21 cellular contexts compared by ENCODE assay signal in genomic region chr16:56355221-56355620, GRCh38.
A peak's percentile ranks its signal among the peaks of the same experiment; 100 is the strongest.
DNase-seq lines count a peak whose midpoint lies in the region; ATAC-seq and TF ChIP-seq lines count a peak whose summit lies in the region.
"Had no signal": no experiment of that assay in that cellular context is flagged by ENCODE, and none has a peak within 500 bp of the region (broad histone marks: within the 10 kb centered on the region; RNA-seq: fewer than 3 reads in every experiment).

No MANE protein-coding gene starts in this region.

- peaks cover 0 to 4% (median 0%) of the 10 kb centered on the region in 9 donors for H3K36me3 ChIP-seq in heart right ventricle
- H3K36me3 ChIP-seq: cardiac muscle cell had no signal

- H3K4me1 ChIP-seq in heart right ventricle, result peaks cover 0 to 22% (median 13%) of the 10 kb centered on the region in 9 donors
- H3K4me1 ChIP-seq: foreskin keratinocyte had no signal

- no peak overlapping the region for H3K27ac Mint-ChIP-seq in natural killer cell treated with Interleukin-12 subunit alpha and Interleukin-12 subunit beta and Interleukin-15 and Interleukin-18, amount 100 ng/mL, for 72 hours
- H3K27ac Mint-ChIP-seq in type B pancreatic cell, result no peak overlapping the region
- H3K27ac Mint-ChIP-seq: memory B cell had no signal

- no peak for TF ChIP-seq CTCF in heart right ventricle (IDR thresholded peaks at IDR 0.05)
- TF ChIP-seq CTCF in coronary artery (IDR thresholded peaks at IDR 0.05), result no peak
- no peak for TF ChIP-seq CTCF in type B pancreatic cell (conservative IDR thresholded peaks at IDR 0.05)

- 95 to 97% methylated on average over 9 of the region's 9 CpGs for WGBS in heart right ventricle, 2 donors

- H3K4me3 ChIP-seq in heart right ventricle (no peak overlapping the region), coronary artery (no peak overlapping the region)
- H3K4me3 ChIP-seq: cardiac muscle cell had no signal

- H3K27ac ChIP-seq in heart right ventricle (no peak overlapping the region), coronary artery (no peak overlapping the region)
- H3K27ac ChIP-seq: cardiac muscle cell, epithelial cell of prostate, foreskin keratinocyte had no signal

- intact Hi-C loops in cardiac septum (cut with DNase I), result no loop called here
- intact Hi-C loops in heart right ventricle (cut with DNase I), result no loop called here

- no peak for ATAC-seq in heart right ventricle
- no peak for ATAC-seq in natural killer cell treated with Interleukin-12 subunit alpha and Interleukin-12 subunit beta and Interleukin-15 and Interleukin-18, amount 100 ng/mL, for 72 hours
- ATAC-seq in GM19035 (IDR thresholded peaks at IDR 0.05; ENCODE audit: unreplicated experiment), result no peak
- ATAC-seq in GM21529 (IDR thresholded peaks at IDR 0.05; ENCODE audit: unreplicated experiment), result no peak
- ATAC-seq: foreskin keratinocyte; naive thymus-derived CD8-positive, alpha-beta T cell had no signal

- H3K4me3 Mint-ChIP-seq in natural killer cell treated with Interleukin-12 subunit alpha and Interleukin-12 subunit beta and Interleukin-15 and Interleukin-18, amount 100 ng/mL, for 72 hours, result peak overlapping the region; percentile 17
- no peak overlapping the region for H3K4me3 Mint-ChIP-seq in type B pancreatic cell
- H3K4me3 Mint-ChIP-seq: memory B cell had no signal

- H3K27me3 ChIP-seq in heart right ventricle, result no peaks in the 10 kb centered on the region
- H3K27me3 ChIP-seq: cardiac muscle cell had no signal

- no peaks in the 10 kb centered on the region for H3K9me3 Mint-ChIP-seq in natural killer cell treated with Interleukin-12 subunit alpha and Interleukin-12 subunit beta and Interleukin-15 and Interleukin-18, amount 100 ng/mL, for 72 hours
- no peaks in the 10 kb centered on the region for H3K9me3 Mint-ChIP-seq in type B pancreatic cell
- H3K9me3 Mint-ChIP-seq: memory B cell; naive thymus-derived CD8-positive, alpha-beta T cell had no signal

- peaks cover 19 to 22% of the 10 kb centered on the region in 2 donors for H3K4me1 Mint-ChIP-seq in natural killer cell treated with Interleukin-12 subunit alpha and Interleukin-12 subunit beta and Interleukin-15 and Interleukin-18, amount 100 ng/mL, for 72 hours (ENCODE audit: low read depth in 2 of 2)
- H3K4me1 Mint-ChIP-seq in type B pancreatic cell (ENCODE audit: unreplicated experiment), result peaks cover 21% of the 10 kb centered on the region

- H3K36me3 Mint-ChIP-seq in natural killer cell treated with Interleukin-12 subunit alpha and Interleukin-12 subunit beta and Interleukin-15 and Interleukin-18, amount 100 ng/mL, for 72 hours, result no peaks in the 10 kb centered on the region
- no peaks in the 10 kb centered on the region for H3K36me3 Mint-ChIP-seq in type B pancreatic cell
- H3K36me3 Mint-ChIP-seq: memory B cell had no signal

- H3K9me3 ChIP-seq in heart right ventricle, result no peaks in the 10 kb centered on the region

- peaks cover 0 to 2% of the 10 kb centered on the region in 2 donors for H3K27me3 Mint-ChIP-seq in natural killer cell treated with Interleukin-12 subunit alpha and Interleukin-12 subunit beta and Interleukin-15 and Interleukin-18, amount 100 ng/mL, for 72 hours
- no peaks in the 10 kb centered on the region for H3K27me3 Mint-ChIP-seq in type B pancreatic cell

- peak; percentile 54 for DNase-seq in cardiac septum (ENCODE audit: low spot score)
- DNase-seq in heart right ventricle, result no peak
- peak; percentile 52 for DNase-seq in coronary artery (ENCODE audit: low spot score)
- no peak for DNase-seq in natural killer cell treated with Interleukin-12 subunit alpha and Interleukin-12 subunit beta and Interleukin-15 and Interleukin-18, amount 100 ng/mL, for 72 hours (ENCODE audit: low spot score)
- peak; percentile 60 for DNase-seq in type B pancreatic cell (ENCODE audit: extremely low spot score, unreplicated experiment)
- DNase-seq in NCI-H524 treated with DMSO at 0.1 percent for 48 hours (lab: John Stamatoyannopoulos, UW), result no peak
- DNase-seq: DMS79 treated with DMSO at 0.1 percent for 48 hours, foreskin keratinocyte, hypothalamus, KBM-7, MV-4-11, NCI-H1694 treated with DMSO at 0.1 percent for 48 hours, NCI-H2227 treated with DMSO at 0.1 percent for 48 hours, NCI-H82, SIG-M5 had no signal

Comparison
In these comparisons a context has a peak if more than half of its experiments do, and no peak if none do; other contexts are left out.
1. DNase-seq: peak in cardiac septum (single experiment), coronary artery (single experiment) and type B pancreatic cell (single experiment); none in heart right ventricle (0 of 2), natural killer cell treated with Interleukin-12 subunit alpha and Interleukin-12 subunit beta and Interleukin-15 and Interleukin-18, amount 100 ng/mL, for 72 hours (single experiment) and NCI-H524 treated with DMSO at 0.1 percent for 48 hours (single experiment).